Comparison of ENCODE assay signal across 8 cellular contexts in genomic region chr4:75698162-75698962, GRCh38. TPM values are rescaled to one million over a fixed set of nuclear protein-coding genes. Genes with fewer than 3 reads are reported as not detected.
DNase-seq lines count a peak whose midpoint lies in the region; ATAC-seq and TF ChIP-seq lines count a peak whose summit lies in the region.

No MANE protein-coding gene starts in this region.

- H3K4me1 Mint-ChIP-seq in activated CD8-positive, alpha-beta T cell treated with anti-CD3 and anti-CD28 coated beads, Interleukin-2, amount 10 ng/mL, durations not matched to agents 7 days and 5 days (ENCODE audit: low read depth), result peaks cover 40% of the 10 kb centered on the region
- peaks cover 33% of the 10 kb centered on the region for H3K4me1 Mint-ChIP-seq in stimulated activated memory B cell treated with anti-CD40 and anti-IgM and Interleukin-4, amounts not matched to agents 10 μg/mL and 1 μg/mL and 100 μg/mL, for 72 hours

- no peaks in the 10 kb centered on the region for H3K4me1 ChIP-seq in DND-41 (ENCODE audit: insufficient read depth, low read length)

- no peaks in the 10 kb centered on the region for H3K27me3 Mint-ChIP-seq in activated CD8-positive, alpha-beta T cell treated with anti-CD3 and anti-CD28 coated beads, Interleukin-2, amount 10 ng/mL, durations not matched to agents 7 days and 5 days (ENCODE audit: low read depth)
- H3K27me3 Mint-ChIP-seq in stimulated activated memory B cell treated with anti-CD40 and anti-IgM and Interleukin-4, amounts not matched to agents 10 μg/mL and 1 μg/mL and 100 μg/mL, for 72 hours, result no peaks in the 10 kb centered on the region

- no peak overlapping the region for H2AFZ ChIP-seq in DND-41 (ENCODE audit: low read depth, low read length)

- no peak overlapping the region for H3K4me3 ChIP-seq in DND-41 (ENCODE audit: low read depth in 1 of 2, low read length in 2 of 2)

- TF ChIP-seq CTCF in DND-41 (IDR thresholded peaks at IDR 0.05; ENCODE audit: borderline replicate concordance, extremely low read depth, low read length, poor library complexity, severe bottlenecking), result no peak

- peak; percentile 33; the same call in 2 of the 3 replicates for ATAC-seq in DND-41 (ENCODE audit: insufficient read depth, low read depth)
- peak; percentile 95 for ATAC-seq in GM19395 (IDR thresholded peaks at IDR 0.05; ENCODE audit: unreplicated experiment)
- peak; percentile 86 for ATAC-seq in HG03280 (IDR thresholded peaks at IDR 0.05; ENCODE audit: unreplicated experiment)
- ATAC-seq in activated CD8-positive, alpha-beta T cell treated with anti-CD3 and anti-CD28 coated beads, Interleukin-2, amount 10 ng/mL, durations not matched to agents 7 days and 5 days, result peak; percentile 71
- ATAC-seq in stimulated activated memory B cell treated with anti-CD40 and anti-IgM and Interleukin-4, amounts not matched to agents 10 μg/mL and 1 μg/mL and 100 μg/mL, for 72 hours, result peak; percentile 96

- CTCF ChIA-PET in activated CD8-positive, alpha-beta T cell treated with anti-CD3 and anti-CD28 coated beads, Interleukin-2, amount 10 ng/mL, durations not matched to agents 7 days and 5 days (lab: Charles Lee), result interaction anchor here (0.7 to 5.3 kb wide), 8 partner anchors 10 to 27 kb away, joined by 3 to 32 read pairs (median 4); partner anchors contain the start of genes G3BP2 and USO1

- peak overlapping the region; percentile 85 for H3K27ac Mint-ChIP-seq in activated CD8-positive, alpha-beta T cell treated with anti-CD3 and anti-CD28 coated beads, Interleukin-2, amount 10 ng/mL, durations not matched to agents 7 days and 5 days
- peak overlapping the region; percentile 90 for H3K27ac Mint-ChIP-seq in stimulated activated memory B cell treated with anti-CD40 and anti-IgM and Interleukin-4, amounts not matched to agents 10 μg/mL and 1 μg/mL and 100 μg/mL, for 72 hours

- POLR2A ChIA-PET in activated CD8-positive, alpha-beta T cell treated with anti-CD3 and anti-CD28 coated beads, Interleukin-2, amount 10 ng/mL, durations not matched to agents 7 days and 5 days (lab: Charles Lee), result interaction anchor here (0.8 to 2.8 kb wide), 4 partner anchors 19 to 43 kb away, joined by 3 to 15 read pairs (median 3); partner anchors contain the start of gene G3BP2

- DNase-seq in DND-41 (no peak), NCI-H446 treated with DMSO at 0.1 percent for 48 hours (lab: John Stamatoyannopoulos, UW) (no peak), NCI-H146 treated with DMSO at 0.1 percent for 48 hours (lab: John Stamatoyannopoulos, UW; ENCODE audit: unreplicated experiment) (no peak), NCI-H2227 (lab: John Stamatoyannopoulos, UW; ENCODE audit: unreplicated experiment) (no peak)
- peak; percentile 54 for DNase-seq in activated CD8-positive, alpha-beta T cell treated with anti-CD3 and anti-CD28 coated beads, Interleukin-2, amount 10 ng/mL, durations not matched to agents 7 days and 5 days

- no peak overlapping the region for H3K9ac ChIP-seq in DND-41 (ENCODE audit: low read depth, low read length)

- no peaks in the 10 kb centered on the region for H4K20me1 ChIP-seq in DND-41 (ENCODE audit: insufficient read depth, low read length)

- no peaks in the 10 kb centered on the region for H3K27me3 ChIP-seq in DND-41 (ENCODE audit: insufficient read depth, low read length, poor library complexity)

- no peaks in the 10 kb centered on the region for H3K9me3 Mint-ChIP-seq in activated CD8-positive, alpha-beta T cell treated with anti-CD3 and anti-CD28 coated beads, Interleukin-2, amount 10 ng/mL, durations not matched to agents 7 days and 5 days (ENCODE audit: insufficient read depth)
- no peaks in the 10 kb centered on the region for H3K9me3 Mint-ChIP-seq in stimulated activated memory B cell treated with anti-CD40 and anti-IgM and Interleukin-4, amounts not matched to agents 10 μg/mL and 1 μg/mL and 100 μg/mL, for 72 hours

- no peak overlapping the region for H3K4me2 ChIP-seq in DND-41 (ENCODE audit: insufficient read depth, low read length)

- peak overlapping the region; percentile 39 for H3K4me3 Mint-ChIP-seq in activated CD8-positive, alpha-beta T cell treated with anti-CD3 and anti-CD28 coated beads, Interleukin-2, amount 10 ng/mL, durations not matched to agents 7 days and 5 days
- peak overlapping the region; percentile 42 for H3K4me3 Mint-ChIP-seq in stimulated activated memory B cell treated with anti-CD40 and anti-IgM and Interleukin-4, amounts not matched to agents 10 μg/mL and 1 μg/mL and 100 μg/mL, for 72 hours

- H3K9me3 ChIP-seq in DND-41 (ENCODE audit: insufficient read depth, low read length, severe bottlenecking), result no peaks in the 10 kb centered on the region

- H3K27ac ChIP-seq in DND-41 (ENCODE audit: low read length), result no peak overlapping the region

- peaks cover 10% of the 10 kb centered on the region for H3K36me3 Mint-ChIP-seq in activated CD8-positive, alpha-beta T cell treated with anti-CD3 and anti-CD28 coated beads, Interleukin-2, amount 10 ng/mL, durations not matched to agents 7 days and 5 days (ENCODE audit: low read depth)
- H3K36me3 Mint-ChIP-seq in stimulated activated memory B cell treated with anti-CD40 and anti-IgM and Interleukin-4, amounts not matched to agents 10 μg/mL and 1 μg/mL and 100 μg/mL, for 72 hours, result peaks cover 7% of the 10 kb centered on the region

- H3K36me3 ChIP-seq in DND-41 (ENCODE audit: insufficient read depth, low read length), result no peaks in the 10 kb centered on the region

- no peaks in the 10 kb centered on the region for H3K79me2 ChIP-seq in DND-41 (ENCODE audit: insufficient read depth, low read length)

RNA-seq across cellular contexts. Expression of gene G3BP2, which starts 25.2 kb away (rescaled TPM):
- 100 to 1,000 TPM; 173 to 178 TPM for total RNA-seq in activated CD8-positive, alpha-beta T cell treated with anti-CD3 and anti-CD28 coated beads, Interleukin-2, amount 10 ng/mL, durations not matched to agents 7 days and 5 days

RNA-seq across cellular contexts. Expression of gene USO1, which starts 26.0 kb away (rescaled TPM):
- total RNA-seq in activated CD8-positive, alpha-beta T cell treated with anti-CD3 and anti-CD28 coated beads, Interleukin-2, amount 10 ng/mL, durations not matched to agents 7 days and 5 days, result 10 to 100 TPM; 32.5 to 37.5 TPM

Comparison
In these comparisons a context has a peak if more than half of its experiments do, and no peak if none do; other contexts are left out.
1. ATAC-seq: peak in every context shown above with its lines; median percentile 96 in stimulated activated memory B cell treated with anti-CD40 and anti-IgM and Interleukin-4, amounts not matched to agents 10 μg/mL and 1 μg/mL and 100 μg/mL, for 72 hours; 95 in GM19395; 86 in HG03280; 71 in activated CD8-positive, alpha-beta T cell treated with anti-CD3 and anti-CD28 coated beads, Interleukin-2, amount 10 ng/mL, durations not matched to agents 7 days and 5 days; 33 in DND-41.